In genomic region chr17:78528541-78528940, GRCh38 we compare ENCODE assay signal across 19 cellular contexts. TPM values are rescaled to one million over a fixed set of nuclear protein-coding genes. Genes with fewer than 3 reads are reported as not detected.
A peak's percentile ranks its signal among the peaks of the same experiment; 100 is the strongest.
DNase-seq lines count a peak whose midpoint lies in the region; ATAC-seq and TF ChIP-seq lines count a peak whose summit lies in the region.
"Had no signal": no experiment of that assay in that cellular context is flagged by ENCODE, and none has a peak within 500 bp of the region (broad histone marks: within the 10 kb centered on the region; RNA-seq: fewer than 3 reads in every experiment).

No MANE protein-coding gene starts in this region.

- H3K36me3 Mint-ChIP-seq in GM23338 (ENCODE audit: low read depth) = no peaks in the 10 kb centered on the region

- H2BK15ac ChIP-seq in neuronal stem cell (ENCODE audit: low read length) = no peak overlapping the region

- H3K18ac ChIP-seq in neuronal stem cell (ENCODE audit: low read length) = peak overlapping the region; percentile 63

- peaks cover 1% of the 10 kb centered on the region for H3K79me1 ChIP-seq in neuronal stem cell (ENCODE audit: low read depth, low read length)

- H3K27ac Mint-ChIP-seq in GM23338 = no peak overlapping the region
- H3K27ac Mint-ChIP-seq: activated CD4-positive, alpha-beta T cell treated with anti-CD3 and anti-CD28 coated beads, Interleukin-2, amount 10 ng/mL, durations not matched to agents 7 days and 5 days had no signal

- H3K9me3 Mint-ChIP-seq in GM23338 = no peaks in the 10 kb centered on the region
- H3K9me3 Mint-ChIP-seq: activated CD4-positive, alpha-beta T cell treated with anti-CD3 and anti-CD28 coated beads, Interleukin-2, amount 10 ng/mL, durations not matched to agents 7 days and 5 days had no signal

- no peak overlapping the region for H2BK5ac ChIP-seq in neuronal stem cell (ENCODE audit: low read length)

- DNase-seq in GM23338 (ENCODE audit: low spot score) = no peak
- DNase-seq in NCI-H2029 treated with DMSO at 0.1 percent for 48 hours (lab: John Stamatoyannopoulos, UW) = peak; percentile 34
- DNase-seq in NCI-H774 (lab: John Stamatoyannopoulos, UW) = peak; percentile 90
- DNase-seq in neuronal stem cell (ENCODE audit: low spot score) = no peak
- DNase-seq in C1 segment of cervical spinal cord (lab: John Stamatoyannopoulos, UW) = no peak
- DNase-seq: activated CD4-positive, alpha-beta T cell treated with anti-CD3 and anti-CD28 coated beads, Interleukin-2, amount 10 ng/mL, durations not matched to agents 7 days and 5 days; dermis blood vessel endothelial cell; GDM1; KBM-7; NCI-H446 treated with DMSO at 0.1 percent for 48 hours; T1000; tibial artery had no signal

- no peak overlapping the region for H2BK120ac ChIP-seq in neuronal stem cell (ENCODE audit: low read depth, low read length)

- H3F3A ChIP-seq in GM23338 (replicated peaks; ENCODE audit: low read depth) = no peaks in the 10 kb centered on the region

- no peak overlapping the region for H3K23ac ChIP-seq in neuronal stem cell (ENCODE audit: low read depth, low read length, poor library complexity)

- H3K79me2 ChIP-seq in GM23338 (replicated peaks; ENCODE audit: insufficient read depth) = no peaks in the 10 kb centered on the region
- H3K79me2 ChIP-seq: hepatocyte had no signal

- no peaks in the 10 kb centered on the region for H3K9me2 ChIP-seq in GM23338 (ENCODE audit: insufficient read depth)

- H3K27me3 Mint-ChIP-seq in GM23338 (ENCODE audit: insufficient read depth, low read depth, poor library complexity) = peaks cover 9% of the 10 kb centered on the region
- H3K27me3 Mint-ChIP-seq: activated CD4-positive, alpha-beta T cell treated with anti-CD3 and anti-CD28 coated beads, Interleukin-2, amount 10 ng/mL, durations not matched to agents 7 days and 5 days had no signal

- no peaks in the 10 kb centered on the region for H3K36me3 ChIP-seq in GM23338 (ENCODE audit: insufficient read depth)
- H3K36me3 ChIP-seq in neuronal stem cell (replicated peaks in 1 of 2; ENCODE audit: control insufficient read depth in 2 of 2, insufficient read depth in 2 of 2, low read length in 2 of 2) = no peaks in the 10 kb centered on the region
- H3K36me3 ChIP-seq: tibial artery had no signal

- no peak overlapping the region for H3K9ac ChIP-seq in neuronal stem cell (ENCODE audit: low read depth, low read length, poor library complexity)

- no peak overlapping the region for H3K27ac ChIP-seq in GM23338 (ENCODE audit: low read depth)
- no peak overlapping the region for H3K27ac ChIP-seq in neuronal stem cell (replicated peaks; ENCODE audit: low read length)
- H3K27ac ChIP-seq: hepatocyte, tibial artery had no signal

- H2BK12ac ChIP-seq in neuronal stem cell (ENCODE audit: low read length) = no peak overlapping the region

- H4K8ac ChIP-seq in neuronal stem cell (ENCODE audit: low read depth, low read length) = no peak overlapping the region

- H4K20me1 ChIP-seq in GM23338 (replicated peaks; ENCODE audit: insufficient read depth) = no peaks in the 10 kb centered on the region

- H2AK5ac ChIP-seq in neuronal stem cell (ENCODE audit: low read depth, low read length) = no peak overlapping the region

- H3K4me2 ChIP-seq in GM23338 = no peak overlapping the region
- H3K4me2 ChIP-seq in neuronal stem cell (ENCODE audit: insufficient read depth, low read length, poor library complexity, severe bottlenecking) = no peak overlapping the region
- H3K4me2 ChIP-seq: hepatocyte had no signal

- no CpG with 5 or more reads among the region's 10 CpGs for WGBS in neuronal stem cell (ENCODE audit: extremely low coverage in 2 of 2, insufficient read length in 2 of 2, insufficient replicate concordance in 1 of 2), 2 donors

- H3K27me3 ChIP-seq in GM23338 (ENCODE audit: insufficient read depth) = no peaks in the 10 kb centered on the region
- no peaks in the 10 kb centered on the region for H3K27me3 ChIP-seq in neuronal stem cell (ENCODE audit: control insufficient read depth in 3 of 3, insufficient read depth in 3 of 3, low read depth in 1 of 3, low read length in 3 of 3)
- H3K27me3 ChIP-seq: hepatocyte, tibial artery had no signal

- H4K91ac ChIP-seq in neuronal stem cell (ENCODE audit: low read depth, low read length, poor library complexity) = no peak overlapping the region

- no peak overlapping the region for H3K4ac ChIP-seq in neuronal stem cell (ENCODE audit: low read length)

- peaks cover 6% of the 10 kb centered on the region for H3K4me1 Mint-ChIP-seq in GM23338

- TF ChIP-seq CTCF in GM23338 (conservative IDR thresholded peaks at IDR 0.05; ENCODE audit: low read depth in 2 of 2) = no peak

- no peak overlapping the region for H3K4me3 ChIP-seq in GM23338
- H3K4me3 ChIP-seq in neuronal stem cell (ENCODE audit: low read length in 2 of 2) = no peak overlapping the region
- H3K4me3 ChIP-seq: hepatocyte, tibial artery had no signal

- H3K9me3 ChIP-seq in neuronal stem cell (replicated peaks in 1 of 2; ENCODE audit: control insufficient read depth in 2 of 2, insufficient read depth in 1 of 2, low read depth in 1 of 2, low read length in 2 of 2) = no peaks in the 10 kb centered on the region
- H3K9me3 ChIP-seq: tibial artery had no signal

- peak; percentile 65 for ATAC-seq in GM23338
- no peak for ATAC-seq in GM21717 (IDR thresholded peaks at IDR 0.05; ENCODE audit: unreplicated experiment)
- ATAC-seq in HG03439 (IDR thresholded peaks at IDR 0.05; ENCODE audit: unreplicated experiment) = no peak
- ATAC-seq in GM21723 (IDR thresholded peaks at IDR 0.05; ENCODE audit: unreplicated experiment) = no peak
- ATAC-seq: left lobe of liver had no signal

- no peak overlapping the region for H3K14ac ChIP-seq in neuronal stem cell (ENCODE audit: low read length)

- H3K4me1 ChIP-seq in GM23338 (ENCODE audit: insufficient read depth) (no peaks in the 10 kb centered on the region), neuronal stem cell (ENCODE audit: control insufficient read depth in 2 of 2, insufficient read depth in 1 of 2, low read depth in 1 of 2, low read length in 2 of 2) (peaks cover 0 to 5% of the 10 kb centered on the region in 2 donors)
- H3K4me1 ChIP-seq: tibial artery had no signal

- no peak overlapping the region for H2AFZ ChIP-seq in GM23338
- no peak overlapping the region for H2AFZ ChIP-seq in neuronal stem cell (ENCODE audit: low read length)
- H2AFZ ChIP-seq: hepatocyte had no signal

- H3K4me3 Mint-ChIP-seq in GM23338 = no peak overlapping the region
- H3K4me3 Mint-ChIP-seq: activated CD4-positive, alpha-beta T cell treated with anti-CD3 and anti-CD28 coated beads, Interleukin-2, amount 10 ng/mL, durations not matched to agents 7 days and 5 days had no signal

TF ChIP-seq in GM23338, 12 proteins besides CTCF, POLR2A, EP300 and RAD21 (continues in another document):
- TF ChIP-seq EZH2 (IDR thresholded peaks at IDR 0.05; ENCODE audit: low read depth, unreplicated experiment) (no peak), POLR2AphosphoS5 (IDR thresholded peaks at IDR 0.05; ENCODE audit: low read depth) (no peak), JUNB (IDR thresholded peaks at IDR 0.05; ENCODE audit: unreplicated experiment) (no peak), STAT1 (IDR thresholded peaks at IDR 0.05; ENCODE audit: unreplicated experiment) (no peak), CREB1 (CRISPR knock-in tag; IDR thresholded peaks at IDR 0.05; ENCODE audit: low read depth) (no peak), ETS1 (IDR thresholded peaks at IDR 0.05) (no peak), ZNF114 (CRISPR knock-in tag; IDR thresholded peaks at IDR 0.05) (no peak), NANOG (IDR thresholded peaks at IDR 0.05; ENCODE audit: borderline replicate concordance) (no peak), REST (IDR thresholded peaks at IDR 0.05; ENCODE audit: unreplicated experiment) (no peak)

RNA-seq across cellular contexts. Expression of gene DNAH17, which starts 48.7 kb away (rescaled TPM):
- total RNA-seq in GM23338 (2014; rRNA removed; shearing (Covaris generic)) = 0.59 and 1.5 TPM in 2 replicates
- 2.0 and 2.2 TPM in 2 replicates for polyA plus RNA-seq in GM23338 (2016; fragmentation: Nextera tagmentation; extraction: Ambion mirVana)
- polyA plus RNA-seq in neuronal stem cell (2013, experiment 1 of 2) = 0.03 TPM
- polyA plus RNA-seq in neuronal stem cell (2013, experiment 2 of 2) = 0.04 TPM
- total RNA-seq: left lobe of liver had no signal
- polyA plus RNA-seq: aorta, BJ had no signal

Comparison
In these comparisons a context has a peak if more than half of its experiments do, and no peak if none do; other contexts are left out.
1. DNase-seq: peak in NCI-H2029 treated with DMSO at 0.1 percent for 48 hours (single experiment) and NCI-H774 (single experiment); none in GM23338 (single experiment), neuronal stem cell (single experiment) and C1 segment of cervical spinal cord (0 of 14).